In genomic region chr11:118437046-118437735, GRCh38 we compare ENCODE assay signal across 8 cellular contexts. TPM values are rescaled to one million over a fixed set of nuclear protein-coding genes. Genes with fewer than 3 reads are reported as not detected.
DNase-seq lines count a peak whose midpoint lies in the region; ATAC-seq, FAIRE-seq and TF ChIP-seq lines count a peak whose summit lies in the region.

No MANE protein-coding gene starts in this region.

- H3K36me3 ChIP-seq in KOPT-K1 (ENCODE audit: insufficient read depth, low read length) (peaks cover 33% of the 10 kb centered on the region), WERI-Rb-1 (peaks cover 31% of the 10 kb centered on the region)

- H3K4me3 ChIP-seq in WERI-Rb-1 (ENCODE audit: low read depth, low read length), result peak overlapping the region; percentile 95

- no peak for TF ChIP-seq CTCF in WERI-Rb-1 (IDR thresholded peaks at IDR 0.05; ENCODE audit: low read depth, low read length)

- no peaks in the 10 kb centered on the region for H3K9me3 ChIP-seq in KOPT-K1 (ENCODE audit: insufficient read depth, low read length, poor library complexity, severe bottlenecking)
- H3K9me3 ChIP-seq in WERI-Rb-1 (ENCODE audit: severe bottlenecking), result no peaks in the 10 kb centered on the region

- no peak for FAIRE-seq in HTR-8/SVneo (lab: Jason Lieb, UNC)

- H3K27me3 ChIP-seq in WERI-Rb-1 (ENCODE audit: insufficient read depth, low read depth, severe bottlenecking), result no peaks in the 10 kb centered on the region

- peak; percentile 77 for DNase-seq in DMS 273 (lab: John Stamatoyannopoulos, UW; ENCODE audit: unreplicated experiment)
- peak; percentile 70 for DNase-seq in WERI-Rb-1
- peak; percentile 32 for DNase-seq in cerebellum (ENCODE audit: low spot score)
- DNase-seq in left colon, result peak; percentile 51 to 53
- DNase-seq in stimulated activated CD4-positive, alpha-beta T cell treated with anti-CD3 and anti-CD28 coated beads, Interleukin-2, amount 100 ng/mL, for 24 hours, result peak; percentile 48 to 58
- no peak for DNase-seq in HTR-8/SVneo (ENCODE audit: insufficient read length, low spot score)

- H3K27ac ChIP-seq in KOPT-K1 (ENCODE audit: low read depth, low read length, poor library complexity, severe bottlenecking) (peak overlapping the region; percentile 89), WERI-Rb-1 (peak overlapping the region; percentile 93)

- no peak for ATAC-seq in left colon
- no peak for ATAC-seq in HG02973 (IDR thresholded peaks at IDR 0.05; ENCODE audit: unreplicated experiment)

- intact Hi-C loops in left colon (cut with DNase I, micrococcal nuclease), result no loop called here

RNA-seq across cellular contexts. Expression of gene KMT2A, which starts 0.9 kb away (rescaled TPM):
- total RNA-seq in cerebellum (111 TPM), left colon (10 to 100 TPM; 41.9 to 45.2 TPM)

RNA-seq across cellular contexts. Expression of gene ATP5MG, which starts 35.8 kb away (rescaled TPM):
- 56.3 TPM for total RNA-seq in cerebellum
- total RNA-seq in left colon, result 100 to 1,000 TPM; 233 to 328 TPM
